In genomic region chr1:89928506-89928905, GRCh38 we compare ENCODE assay signal across 17 cellular contexts.
A peak's percentile ranks its signal among the peaks of the same experiment; 100 is the strongest.
DNase-seq lines count a peak whose midpoint lies in the region; TF ChIP-seq lines count a peak whose summit lies in the region.
"Had no signal": no experiment of that assay in that cellular context is flagged by ENCODE, and none has a peak within 500 bp of the region (broad histone marks: within the 10 kb centered on the region; RNA-seq: fewer than 3 reads in every experiment).

No MANE protein-coding gene starts in this region.

- H3K4me1 ChIP-seq in DOHH2 (ENCODE audit: control insufficient read depth, low read length) (peaks cover 11% of the 10 kb centered on the region), HUES64 (ENCODE audit: insufficient read depth, low read length) (peaks cover 38% of the 10 kb centered on the region), iPS-20b (ENCODE audit: insufficient read depth, low read length) (peaks cover 43% of the 10 kb centered on the region)

- H3K9me3 ChIP-seq in DOHH2 (ENCODE audit: control insufficient read depth, insufficient read depth, low read length) (peaks cover 2% of the 10 kb centered on the region; the same call in 1 of the 2 replicates), HUES64 (ENCODE audit: insufficient read depth, low read depth, low read length) (peaks cover 6% of the 10 kb centered on the region), iPS-20b (ENCODE audit: insufficient read depth, low read depth, low read length) (peaks cover 3% of the 10 kb centered on the region; the same call in 1 of the 2 replicates)

- peak overlapping the region; percentile 11 for H3K4me2 ChIP-seq in DOHH2 (ENCODE audit: low read length)
- H3K4me2 ChIP-seq: A549 had no signal

- no peaks in the 10 kb centered on the region for H3K79me2 ChIP-seq in DOHH2 (ENCODE audit: control insufficient read depth, low read length)

- H3K27ac Mint-ChIP-seq in neural crest cell (ENCODE audit: unreplicated experiment): peak overlapping the region; percentile 39
- H3K27ac Mint-ChIP-seq: CD4-positive, alpha-beta T cell; HFFc6 had no signal

- peaks cover 23% of the 10 kb centered on the region for H3K4me1 Mint-ChIP-seq in neural crest cell

- no peaks in the 10 kb centered on the region for H3F3A ChIP-seq in DOHH2 (ENCODE audit: control insufficient read depth, insufficient read depth)

- TF ChIP-seq CTCF in DOHH2 (IDR thresholded peaks at IDR 0.05; ENCODE audit: low read depth, low read length, poor library complexity, severe bottlenecking) (no peak), neural crest cell (conservative IDR thresholded peaks at IDR 0.05) (no peak)

- no peak overlapping the region for H3K4me3 ChIP-seq in DOHH2 (ENCODE audit: low read length)
- no peak overlapping the region for H3K4me3 ChIP-seq in HUES64 (ENCODE audit: low read length)
- no peak overlapping the region for H3K4me3 ChIP-seq in iPS-20b (ENCODE audit: low read length)
- H3K4me3 ChIP-seq: A549, SK-N-MC had no signal

- peaks cover 53% of the 10 kb centered on the region for H3K36me3 Mint-ChIP-seq in neural crest cell (ENCODE audit: low read depth)

- H3K36me3 ChIP-seq in DOHH2 (ENCODE audit: control insufficient read depth, low read length): peaks cover 11% of the 10 kb centered on the region; the same call in 1 of the 2 replicates
- peaks cover 18% of the 10 kb centered on the region for H3K36me3 ChIP-seq in HUES64 (ENCODE audit: insufficient read depth, low read length)
- H3K36me3 ChIP-seq in iPS-20b (ENCODE audit: insufficient read depth, low read depth, low read length): peaks cover 11% of the 10 kb centered on the region

- peaks cover 15% of the 10 kb centered on the region for H3K9me3 Mint-ChIP-seq in neural crest cell

- H3K4me3 Mint-ChIP-seq in neural crest cell: no peak overlapping the region
- H3K4me3 Mint-ChIP-seq: CD4-positive, alpha-beta T cell; HFFc6; IgD-negative memory B cell had no signal

- H3K9ac ChIP-seq in HUES64 (ENCODE audit: low read depth, low read length) (no peak overlapping the region), iPS-20b (ENCODE audit: low read depth, low read length) (peak overlapping the region; percentile 64; the same call in 1 of the 2 replicates)

- DNase-seq in neural crest cell (ENCODE audit: low read depth, low spot score) (no peak), NAMALWA (ENCODE audit: low spot score) (no peak), COR-L47 (lab: John Stamatoyannopoulos, UW) (no peak), NCI-H69 (lab: John Stamatoyannopoulos, UW) (no peak)
- DNase-seq in activated CD8-positive, alpha-beta memory T cell treated with anti-CD3 and anti-CD28 coated beads, Interleukin-2, amount 50 U/mL, for 4 hours: no peak
- DNase-seq: CD4-positive, alpha-beta T cell; HFFc6; NCI-H1105; NCI-H2081; NCI-H2171 treated with DMSO at 0.1 percent for 48 hours; NCI-H446 had no signal

- no peaks in the 10 kb centered on the region for H3K27me3 ChIP-seq in DOHH2 (ENCODE audit: control insufficient read depth, low read length)
- H3K27me3 ChIP-seq in HUES64 (ENCODE audit: insufficient read depth, low read length): no peaks in the 10 kb centered on the region
- H3K27me3 ChIP-seq in iPS-20b (ENCODE audit: insufficient read depth, low read length): no peaks in the 10 kb centered on the region

- H3K27ac ChIP-seq in DOHH2 (ENCODE audit: low read depth, low read length): no peak overlapping the region
- peak overlapping the region; percentile 87 for H3K27ac ChIP-seq in HUES64 (ENCODE audit: low read depth, low read length)
- no peak overlapping the region for H3K27ac ChIP-seq in iPS-20b (ENCODE audit: low read length)
- H3K27ac ChIP-seq: SK-N-MC had no signal

- H4K20me1 ChIP-seq in DOHH2 (ENCODE audit: control insufficient read depth, insufficient read depth, low read depth, low read length): no peaks in the 10 kb centered on the region

- H3K27me3 Mint-ChIP-seq in neural crest cell (ENCODE audit: low read depth): no peaks in the 10 kb centered on the region
- H3K27me3 Mint-ChIP-seq: CD4-positive, alpha-beta T cell; IgD-negative memory B cell had no signal

- H3K9me2 ChIP-seq in DOHH2 (replicated peaks; ENCODE audit: control insufficient read depth, low read length): no peaks in the 10 kb centered on the region

- 89% methylated on average over 2 of the region's 2 CpGs for WGBS in HUES64
